8 cellular contexts compared by ENCODE assay signal in the genomic region with DNA sequence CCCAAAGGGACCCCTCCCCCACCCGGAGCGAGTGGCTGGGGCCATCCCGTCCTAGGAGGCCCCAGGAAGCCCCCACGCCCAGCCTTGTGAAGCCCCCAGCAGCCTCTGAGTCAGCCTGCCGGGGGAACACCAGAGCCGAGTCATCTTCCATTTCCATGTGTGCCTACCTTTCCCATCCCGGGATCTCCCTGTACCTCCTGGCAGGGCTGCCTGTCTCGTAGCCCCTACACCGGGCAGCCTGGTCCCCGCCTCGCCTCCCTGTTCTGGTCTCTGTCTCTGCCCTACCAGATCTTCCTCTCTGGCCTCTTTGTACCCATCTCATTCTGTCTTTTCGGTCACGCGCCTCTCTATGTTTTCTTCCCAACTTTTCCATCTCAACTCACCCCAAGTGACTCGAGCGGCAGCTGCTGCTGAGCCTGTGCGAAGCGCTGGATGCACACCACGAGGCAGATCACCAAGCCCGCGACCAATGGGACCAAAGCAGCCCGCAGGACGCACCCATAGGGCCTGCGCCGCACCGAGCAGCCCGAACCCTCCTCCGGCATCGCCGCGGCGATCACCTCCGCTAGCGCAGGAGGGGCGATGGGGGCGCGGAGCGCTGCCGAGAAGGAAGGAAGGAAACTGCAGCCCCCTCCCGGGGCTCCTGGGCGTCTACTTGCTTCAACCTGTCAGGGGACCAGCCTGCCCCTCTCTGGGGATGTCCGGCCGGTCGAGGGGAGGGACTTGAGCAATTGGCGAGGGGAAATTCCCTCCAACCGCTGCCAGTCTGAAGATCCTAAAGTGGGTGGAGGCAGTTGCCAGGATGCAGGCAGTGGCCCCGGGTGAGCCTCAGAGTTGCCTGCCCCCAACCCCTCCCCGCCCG. TPM values are rescaled to one million over a fixed set of nuclear protein-coding genes. Genes with fewer than 3 reads are reported as not detected.
DNase-seq lines count a peak whose midpoint lies in the region; ATAC-seq and TF ChIP-seq lines count a peak whose summit lies in the region.

A gene with protein sequence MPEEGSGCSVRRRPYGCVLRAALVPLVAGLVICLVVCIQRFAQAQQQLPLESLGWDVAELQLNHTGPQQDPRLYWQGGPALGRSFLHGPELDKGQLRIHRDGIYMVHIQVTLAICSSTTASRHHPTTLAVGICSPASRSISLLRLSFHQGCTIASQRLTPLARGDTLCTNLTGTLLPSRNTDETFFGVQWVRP (minus strand): TSS at position 693 of the 862 bp plus-strand sequence. CDS start 148 bp downstream, at position 545.

- H3K4me1 Mint-ChIP-seq in activated CD4-positive, alpha-beta T cell treated with anti-CD3 and anti-CD28 coated beads for 36 hours, result peaks cover 64% of the 10 kb centered on the region
- H3K4me1 Mint-ChIP-seq in T-helper 17 cell, result peaks cover 48% of the 10 kb centered on the region
- peaks cover 49% of the 10 kb centered on the region for H3K4me1 Mint-ChIP-seq in chondrocyte (ENCODE audit: low read depth)
- H3K4me1 Mint-ChIP-seq in neural crest cell, result peaks cover 29% of the 10 kb centered on the region

- H3K9me3 Mint-ChIP-seq in activated CD4-positive, alpha-beta T cell treated with anti-CD3 and anti-CD28 coated beads for 36 hours (ENCODE audit: low read depth), result no peaks in the 10 kb centered on the region
- H3K9me3 Mint-ChIP-seq in chondrocyte (ENCODE audit: low read depth) (no peaks in the 10 kb centered on the region), neural crest cell (no peaks in the 10 kb centered on the region)

- peak within 1 kb of the TSS; percentile 67 for H3K4me3 Mint-ChIP-seq in activated CD4-positive, alpha-beta T cell treated with anti-CD3 and anti-CD28 coated beads for 36 hours
- H3K4me3 Mint-ChIP-seq in T-helper 17 cell (peak within 1 kb of the TSS; percentile 97), chondrocyte (ENCODE audit: unreplicated experiment) (peak within 1 kb of the TSS; percentile 71), neural crest cell (peak within 1 kb of the TSS; percentile 25)

- H3K27ac Mint-ChIP-seq in activated CD4-positive, alpha-beta T cell treated with anti-CD3 and anti-CD28 coated beads for 36 hours, result no peak within 1 kb of the TSS
- H3K27ac Mint-ChIP-seq in T-helper 17 cell, result peak within 1 kb of the TSS; percentile 92
- H3K27ac Mint-ChIP-seq in chondrocyte (ENCODE audit: unreplicated experiment), result peak within 1 kb of the TSS; percentile 4
- no peak within 1 kb of the TSS for H3K27ac Mint-ChIP-seq in neural crest cell (ENCODE audit: unreplicated experiment)

- CTCF ChIA-PET in activated CD4-positive, alpha-beta T cell treated with anti-CD3 and anti-CD28 coated beads for 36 hours (lab: Charles Lee), result no interaction called here

- ATAC-seq in activated CD4-positive, alpha-beta T cell treated with anti-CD3 and anti-CD28 coated beads for 36 hours, result peak; percentile 75
- ATAC-seq in HG03196 (IDR thresholded peaks at IDR 0.05; ENCODE audit: unreplicated experiment), result peak; percentile 63
- ATAC-seq in T-helper 17 cell, result peak; percentile 74

- intact Hi-C loops in activated CD4-positive, alpha-beta T cell treated with anti-CD3 and anti-CD28 coated beads for 36 hours (cut with DNase I, micrococcal nuclease), result loop anchor here (2.0 to 5.0 kb wide), 2 partner anchors 33 to 74 kb away; no protein-coding TSS in a partner anchor

- POLR2A ChIA-PET in activated CD4-positive, alpha-beta T cell treated with anti-CD3 and anti-CD28 coated beads for 36 hours (lab: Charles Lee), result no interaction called here

- DNase-seq in activated CD4-positive, alpha-beta T cell treated with anti-CD3 and anti-CD28 coated beads for 36 hours, result peak; percentile 75
- DNase-seq in activated CD4-positive, alpha-beta T cell treated with anti-CD3 and anti-CD28 coated beads for 1 hour, result no peak
- DNase-seq in T-helper 17 cell, result peak; percentile 28 to 38 (median 33)
- DNase-seq in chondrocyte (ENCODE audit: low spot score), result no peak
- peak; percentile 9 for DNase-seq in neural crest cell (ENCODE audit: low read depth, low spot score)
- no peak for DNase-seq in occipital lobe (lab: John Stamatoyannopoulos, UW)
- DNase-seq in NCI-H446 (lab: John Stamatoyannopoulos, UW), result no peak

- TF ChIP-seq CTCF in chondrocyte (IDR thresholded peaks at IDR 0.05) (no peak), neural crest cell (conservative IDR thresholded peaks at IDR 0.05) (no peak)

- H3K9me3 ChIP-seq in T-helper 17 cell (ENCODE audit: control insufficient read depth, low read length, poor library complexity, severe bottlenecking), result no peaks in the 10 kb centered on the region

- H3K36me3 Mint-ChIP-seq in activated CD4-positive, alpha-beta T cell treated with anti-CD3 and anti-CD28 coated beads for 36 hours (ENCODE audit: low read depth), result no peaks in the 10 kb centered on the region
- peaks cover 9% of the 10 kb centered on the region for H3K36me3 Mint-ChIP-seq in T-helper 17 cell (ENCODE audit: low read depth)
- peaks cover 2% of the 10 kb centered on the region for H3K36me3 Mint-ChIP-seq in chondrocyte (ENCODE audit: low read depth)
- H3K36me3 Mint-ChIP-seq in neural crest cell (ENCODE audit: low read depth), result no peaks in the 10 kb centered on the region

- H3K27me3 Mint-ChIP-seq in activated CD4-positive, alpha-beta T cell treated with anti-CD3 and anti-CD28 coated beads for 36 hours, result peaks cover 65% of the 10 kb centered on the region
- H3K27me3 Mint-ChIP-seq in T-helper 17 cell (peaks cover 70% of the 10 kb centered on the region), chondrocyte (ENCODE audit: low read depth) (peaks cover 50% of the 10 kb centered on the region), neural crest cell (ENCODE audit: low read depth) (peaks cover 88% of the 10 kb centered on the region)

RNA-seq across cellular contexts. Expression of the gene that starts here (rescaled TPM):
- 1 to 10 TPM; 3.3 to 3.6 TPM for total RNA-seq in activated CD4-positive, alpha-beta T cell treated with anti-CD3 and anti-CD28 coated beads for 36 hours
- 1 to 10 TPM; 3.0 to 4.5 TPM for total RNA-seq in T-helper 17 cell
- total RNA-seq in chondrocyte, result 3.3 to 8.1 TPM (median 3.9 TPM) in 3 replicates
- 0.41 TPM in 1 of 2 replicates, not detected in the other for total RNA-seq in neural crest cell
- total RNA-seq in occipital lobe, result not detected

Comparison
In these comparisons a context has a peak if more than half of its experiments do, and no peak if none do; other contexts are left out.
1. DNase-seq: peak in activated CD4-positive, alpha-beta T cell treated with anti-CD3 and anti-CD28 coated beads for 36 hours (single experiment) and T-helper 17 cell (3 of 3); none in activated CD4-positive, alpha-beta T cell treated with anti-CD3 and anti-CD28 coated beads for 1 hour (single experiment), chondrocyte (single experiment), occipital lobe (single experiment) and NCI-H446 (0 of 2).
2. Peak in DNase-seq in neural crest cell; RNA of the gene not detected or under 1 TPM.
3. H3K27ac Mint-ChIP-seq: peak in T-helper 17 cell (single experiment) and chondrocyte (single experiment); none in activated CD4-positive, alpha-beta T cell treated with anti-CD3 and anti-CD28 coated beads for 36 hours (single experiment) and neural crest cell (single experiment).
4. H3K4me3 Mint-ChIP-seq: peak in every context shown above with its lines; median percentile 97 in T-helper 17 cell; 71 in chondrocyte; 67 in activated CD4-positive, alpha-beta T cell treated with anti-CD3 and anti-CD28 coated beads for 36 hours; 25 in neural crest cell.
5. Peak in every context shown above with its lines, with median percentiles within 50 percentile points of each other: ATAC-seq.